20 cellular contexts compared by ENCODE assay signal in genomic region chr9:99489043-99489378, GRCh38.
DNase-seq lines count a peak whose midpoint lies in the region; ATAC-seq and TF ChIP-seq lines count a peak whose summit lies in the region.
"Had no signal": no experiment of that assay in that cellular context is flagged by ENCODE, and none has a peak within 500 bp of the region (broad histone marks: within the 10 kb centered on the region; RNA-seq: fewer than 3 reads in every experiment).

No MANE protein-coding gene starts in this region.

- no peaks in the 10 kb centered on the region for H3K9me3 Mint-ChIP-seq in WTC11
- no peaks in the 10 kb centered on the region for H3K9me3 Mint-ChIP-seq in CD8-positive, alpha-beta T cell
- H3K9me3 Mint-ChIP-seq: activated CD8-positive, alpha-beta T cell treated with anti-CD3 and anti-CD28 coated beads for 36 hours; CD8-positive, alpha-beta memory T cell had no signal

- H3K27me3 ChIP-seq in thyroid gland: no peaks in the 10 kb centered on the region
- H3K27me3 ChIP-seq in CD8-positive, alpha-beta T cell (ENCODE audit: insufficient read depth, low read length): no peaks in the 10 kb centered on the region
- H3K27me3 ChIP-seq: cardiac muscle cell, hepatocyte, uterus had no signal

- no peak overlapping the region for H3K4me3 ChIP-seq in thyroid gland (replicated peaks in 1 of 3)
- no peak overlapping the region for H3K4me3 ChIP-seq in CD8-positive, alpha-beta T cell (ENCODE audit: low read depth, low read length)
- H3K4me3 ChIP-seq: cardiac muscle cell, hepatocyte, uterus had no signal

- peaks cover 55% of the 10 kb centered on the region for H3K27me3 Mint-ChIP-seq in WTC11 (ENCODE audit: low read depth)
- peaks cover 12% of the 10 kb centered on the region for H3K27me3 Mint-ChIP-seq in CD8-positive, alpha-beta T cell (ENCODE audit: low read depth)

- ATAC-seq in WTC11: no peak
- ATAC-seq in CD8-positive, alpha-beta T cell: no peak
- ATAC-seq: activated CD8-positive, alpha-beta T cell treated with anti-CD3 and anti-CD28 coated beads for 36 hours; left ventricle myocardium superior; right cardiac atrium; stimulated activated naive CD8-positive, alpha-beta T cell treated with anti-CD3 and anti-CD28 coated beads, Interleukin-15, Interleukin-2, amounts not matched to agents 100 U/mL and 50 U/mL, for 24 hours had no signal

- peak overlapping the region in 1 of 3 donors; percentile 49 for H3K27ac ChIP-seq in thyroid gland
- H3K27ac ChIP-seq in CD8-positive, alpha-beta T cell (ENCODE audit: low read depth, low read length): no peak overlapping the region
- H3K27ac ChIP-seq: cardiac muscle cell, hepatocyte, uterus had no signal

- peaks cover 31% of the 10 kb centered on the region for H3K4me1 Mint-ChIP-seq in WTC11
- H3K4me1 Mint-ChIP-seq in CD8-positive, alpha-beta T cell (ENCODE audit: low read depth): no peaks in the 10 kb centered on the region

- TF ChIP-seq POLR2A in thyroid gland (IDR thresholded peaks at IDR 0.05): no peak

- DNase-seq in HCEC 1CT (peak; percentile 65), WTC11 (ENCODE audit: low spot score) (no peak), fibroblast of the conjunctiva (ENCODE audit: low read depth) (peak; percentile 72), thyroid gland (peak; percentile 61 to 69), T-helper 9 cell (no peak)
- no peak for DNase-seq in CD8-positive, alpha-beta T cell
- no peak for DNase-seq in stimulated activated CD4-positive, alpha-beta T cell treated with anti-CD3 and anti-CD28 coated beads, Interleukin-2, amount 100 ng/mL, for 48 hours
- DNase-seq: activated CD8-positive, alpha-beta T cell treated with anti-CD3 and anti-CD28 coated beads for 36 hours; activated effector memory CD4-positive, alpha-beta T cell treated with anti-CD3 and anti-CD28 coated beads, Interleukin-2, amount 50 U/mL, for 16 hours; CD8-positive, alpha-beta memory T cell; Karpas-422; left ventricle myocardium superior; NCI-H2029 treated with DMSO at 0.1 percent for 48 hours; right cardiac atrium; SHP77; stimulated activated naive CD8-positive, alpha-beta T cell treated with anti-CD3 and anti-CD28 coated beads, Interleukin-15, Interleukin-2, amounts not matched to agents 100 U/mL and 50 U/mL, for 24 hours; uterus had no signal

- CTCF ChIA-PET in WTC11 (lab: Charles Lee): interaction anchor here (1.2 to 1.6 kb wide), 2 partner anchors 23 to 304 kb away, joined by 3 to 6 read pairs; no protein-coding TSS in a partner anchor
- CTCF ChIA-PET in CD8-positive, alpha-beta T cell (lab: Charles Lee): interaction anchor here (0.9 kb wide), 1 partner anchor 24 kb away, joined by 3 read pairs; no protein-coding TSS in a partner anchor

- peak overlapping the region; percentile 43; the same call in 1 of the 2 replicates for H3K27ac Mint-ChIP-seq in WTC11
- no peak overlapping the region for H3K27ac Mint-ChIP-seq in CD8-positive, alpha-beta T cell
- H3K27ac Mint-ChIP-seq: activated CD8-positive, alpha-beta T cell treated with anti-CD3 and anti-CD28 coated beads for 36 hours; CD8-positive, alpha-beta memory T cell; nephron had no signal

- intact Hi-C loops in thyroid gland (cut with DNase I): no loop called here
- intact Hi-C loops in CD8-positive, alpha-beta T cell (cut with DNase I, micrococcal nuclease): no loop called here

- H3K9me3 ChIP-seq in thyroid gland: no peaks in the 10 kb centered on the region
- H3K9me3 ChIP-seq in CD8-positive, alpha-beta T cell (ENCODE audit: low read length): no peaks in the 10 kb centered on the region
- H3K9me3 ChIP-seq: uterus had no signal

- no peaks in the 10 kb centered on the region for H3K36me3 ChIP-seq in thyroid gland
- H3K36me3 ChIP-seq in CD8-positive, alpha-beta T cell (ENCODE audit: insufficient read depth, low read length): no peaks in the 10 kb centered on the region
- H3K36me3 ChIP-seq: cardiac muscle cell, uterus had no signal

- peaks cover 15 to 25% of the 10 kb centered on the region in 2 donors for H3K4me1 ChIP-seq in thyroid gland
- H3K4me1 ChIP-seq in CD8-positive, alpha-beta T cell (ENCODE audit: insufficient read depth, low read length): no peaks in the 10 kb centered on the region
- H3K4me1 ChIP-seq: uterus had no signal

- no peak overlapping the region for H3K4me3 Mint-ChIP-seq in WTC11
- H3K4me3 Mint-ChIP-seq in CD8-positive, alpha-beta T cell: no peak overlapping the region
- H3K4me3 Mint-ChIP-seq: activated CD8-positive, alpha-beta T cell treated with anti-CD3 and anti-CD28 coated beads for 36 hours; CD8-positive, alpha-beta memory T cell; nephron had no signal

- TF ChIP-seq CTCF in WTC11 (IDR thresholded peaks at IDR 0.05): no peak
- TF ChIP-seq CTCF in thyroid gland (IDR thresholded peaks at IDR 0.05): no peak
- no peak for TF ChIP-seq CTCF in CD8-positive, alpha-beta T cell (IDR thresholded peaks at IDR 0.05)

- POLR2A ChIA-PET in WTC11 (lab: Charles Lee): no interaction called here
- POLR2A ChIA-PET in CD8-positive, alpha-beta T cell (lab: Charles Lee): no interaction called here

- no peaks in the 10 kb centered on the region for H3K36me3 Mint-ChIP-seq in WTC11
- no peaks in the 10 kb centered on the region for H3K36me3 Mint-ChIP-seq in CD8-positive, alpha-beta T cell
- H3K36me3 Mint-ChIP-seq: CD8-positive, alpha-beta memory T cell had no signal

TF ChIP-seq in WTC11, 78 proteins besides CTCF, POLR2A, EP300 and RAD21 (continues in another document):
- TF ChIP-seq MAX (CRISPR knock-in tag; IDR thresholded peaks at IDR 0.05) (no peak), E2F5 (CRISPR knock-in tag; IDR thresholded peaks at IDR 0.05) (no peak), OVOL2 (CRISPR knock-in tag; IDR thresholded peaks at IDR 0.05; ENCODE audit: borderline replicate concordance) (no peak), PRDM15 (CRISPR knock-in tag; IDR thresholded peaks at IDR 0.05) (no peak), GTF2I (CRISPR knock-in tag; conservative IDR thresholded peaks at IDR 0.05) (no peak), E2F1 (CRISPR knock-in tag; IDR thresholded peaks at IDR 0.05) (no peak), ZMAT4 (CRISPR knock-in tag; IDR thresholded peaks at IDR 0.05) (no peak)
- TF ChIP-seq, protein P1, sequence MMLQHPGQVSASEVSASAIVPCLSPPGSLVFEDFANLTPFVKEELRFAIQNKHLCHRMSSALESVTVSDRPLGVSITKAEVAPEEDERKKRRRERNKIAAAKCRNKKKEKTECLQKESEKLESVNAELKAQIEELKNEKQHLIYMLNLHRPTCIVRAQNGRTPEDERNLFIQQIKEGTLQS (CRISPR knock-in tag; conservative IDR thresholded peaks at IDR 0.05): no peak

Comparison
In these comparisons a context has a peak if more than half of its experiments do, and no peak if none do; other contexts are left out.
1. DNase-seq: peak in HCEC 1CT (single experiment), fibroblast of the conjunctiva (single experiment) and thyroid gland (2 of 2); none in WTC11 (single experiment), T-helper 9 cell (single experiment), CD8-positive, alpha-beta T cell (0 of 7) and stimulated activated CD4-positive, alpha-beta T cell treated with anti-CD3 and anti-CD28 coated beads, Interleukin-2, amount 100 ng/mL, for 48 hours (0 of 2).